29 cellular contexts compared by ENCODE assay signal in genomic region chr2:595141-595805, GRCh38.
"Had no signal": no experiment of that assay in that cellular context is flagged by ENCODE, and none has a peak within 500 bp of the region (broad histone marks: within the 10 kb centered on the region; RNA-seq: fewer than 3 reads in every experiment).

No MANE protein-coding gene starts in this region.

- FAIRE-seq: islet of Langerhans, kidney, urothelium cell line had no signal

- H3K36me3 ChIP-seq: left lung, lower lobe of right lung, ovary, right atrium auricular region, stomach, tibial artery, upper lobe of right lung had no signal

- H3K27ac Mint-ChIP-seq: immature natural killer cell; naive thymus-derived CD8-positive, alpha-beta T cell; progenitor cell of endocrine pancreas; stimulated activated naive B cell treated with anti-CD40 and anti-IgM and Interleukin-4, amounts not matched to agents 10 μg/mL and 1 μg/mL and 100 μg/mL, for 72 hours had no signal

- H3K4me3 ChIP-seq: left lung, lower lobe of right lung, ovary, right atrium auricular region, skin epidermis, stomach, testis, tibial artery, upper lobe of right lung had no signal

- H3K9me3 ChIP-seq: left lung, lower lobe of right lung, ovary, right atrium auricular region, stomach, testis, tibial artery, upper lobe of right lung had no signal

- H3K4me3 Mint-ChIP-seq: immature natural killer cell; naive thymus-derived CD8-positive, alpha-beta T cell; nephron; neural crest cell; stimulated activated naive B cell treated with anti-CD40 and anti-IgM and Interleukin-4, amounts not matched to agents 10 μg/mL and 1 μg/mL and 100 μg/mL, for 72 hours had no signal

- H3K27me3 ChIP-seq: left lung, ovary, right atrium auricular region, stomach, testis, upper lobe of right lung had no signal

- DNase-seq: hypothalamus; immature natural killer cell; kidney; left colon; left lung; lower lobe of right lung; mammary epithelial cell; mesenchymal stem cell; naive thymus-derived CD8-positive, alpha-beta T cell; ovary; stimulated activated CD4-positive, alpha-beta T cell treated with anti-CD3 and anti-CD28 coated beads, Interleukin-12 subunit alpha, Interleukin-12 subunit beta, amount 100 ng/mL, for 4 hours; stimulated activated CD4-positive, alpha-beta T cell treated with anti-CD3 and anti-CD28 coated beads, Interleukin-15, amount 100 ng/mL, for 24 hours; stimulated activated CD4-positive, alpha-beta T cell treated with anti-CD3 and anti-CD28 coated beads, Interleukin-2, amount 100 ng/mL, for 24 hours; stimulated activated CD4-positive, alpha-beta T cell treated with anti-CD3 and anti-CD28 coated beads, Interleukin-4, amount 100 ng/mL, for 1 hour; stimulated activated naive B cell treated with anti-CD40 and anti-IgM and Interleukin-4, amounts not matched to agents 10 μg/mL and 1 μg/mL and 100 μg/mL, for 72 hours; stimulated activated naive CD8-positive, alpha-beta T cell treated with anti-CD3 and anti-CD28 coated beads, Interleukin-15, Interleukin-2, amounts not matched to agents 100 U/mL and 50 U/mL, for 24 hours; stomach; testis; tibial artery; trophoblast cell; upper lobe of right lung had no signal

- H3K4me1 Mint-ChIP-seq: immature natural killer cell; stimulated activated naive B cell treated with anti-CD40 and anti-IgM and Interleukin-4, amounts not matched to agents 10 μg/mL and 1 μg/mL and 100 μg/mL, for 72 hours had no signal

- H3K36me3 Mint-ChIP-seq: immature natural killer cell; naive thymus-derived CD8-positive, alpha-beta T cell; stimulated activated naive B cell treated with anti-CD40 and anti-IgM and Interleukin-4, amounts not matched to agents 10 μg/mL and 1 μg/mL and 100 μg/mL, for 72 hours had no signal

- H3K9me3 Mint-ChIP-seq: immature natural killer cell; naive thymus-derived CD8-positive, alpha-beta T cell; nephron; neural crest cell; stimulated activated naive B cell treated with anti-CD40 and anti-IgM and Interleukin-4, amounts not matched to agents 10 μg/mL and 1 μg/mL and 100 μg/mL, for 72 hours had no signal

- H3K27ac ChIP-seq: left lung, lower lobe of right lung, ovary, right atrium auricular region, skin epidermis, stomach, testis, tibial artery, upper lobe of right lung had no signal

- H3K4me1 ChIP-seq: left lung, lower lobe of right lung, right atrium auricular region, stomach, tibial artery, upper lobe of right lung had no signal

- ATAC-seq: left colon; left lung; naive thymus-derived CD8-positive, alpha-beta T cell; sciatic nerve; stimulated activated naive B cell treated with anti-CD40 and anti-IgM and Interleukin-4, amounts not matched to agents 10 μg/mL and 1 μg/mL and 100 μg/mL, for 72 hours; stimulated activated naive CD8-positive, alpha-beta T cell treated with anti-CD3 and anti-CD28 coated beads, Interleukin-15, Interleukin-2, amounts not matched to agents 100 U/mL and 50 U/mL, for 24 hours; upper lobe of right lung had no signal
